30 cellular contexts compared by ENCODE assay signal in the genomic region with DNA sequence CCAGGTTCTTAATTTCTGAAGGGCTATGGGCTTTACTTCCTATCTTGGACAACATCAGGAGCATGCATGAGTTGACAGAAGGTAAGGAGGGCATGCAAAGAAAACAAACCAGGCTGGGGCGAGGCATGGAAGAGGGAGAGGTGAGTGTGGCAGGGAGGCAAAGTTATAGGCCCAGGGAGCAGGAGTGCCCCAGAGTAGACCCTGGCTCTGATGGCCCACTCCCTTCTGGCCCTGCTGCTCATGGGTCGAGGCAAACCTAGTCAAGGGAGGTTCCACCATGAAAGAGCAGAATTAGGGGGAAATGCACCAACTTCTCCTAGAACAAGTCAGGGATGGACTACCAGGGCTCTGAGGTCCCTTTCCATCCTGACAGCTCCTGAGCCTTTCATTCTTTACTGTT. TPM values are rescaled to one million over a fixed set of nuclear protein-coding genes. Genes with fewer than 3 reads are reported as not detected.
"Had no signal": no experiment of that assay in that cellular context is flagged by ENCODE, and none has a peak within 500 bp of the region (broad histone marks: within the 10 kb centered on the region; RNA-seq: fewer than 3 reads in every experiment).

No MANE protein-coding gene starts in this region.

- H3K4me3 Mint-ChIP-seq: activated CD4-positive, alpha-beta memory T cell treated with anti-CD3 and anti-CD28 coated beads for 36 hours; activated CD4-positive, alpha-beta T cell treated with anti-CD3 and anti-CD28 coated beads for 36 hours; activated CD4-positive, alpha-beta T cell treated with anti-CD3 and anti-CD28 coated beads, Interleukin-2, amount 10 ng/mL, durations not matched to agents 24 days and 14 days; activated CD8-positive, alpha-beta T cell treated with anti-CD3 and anti-CD28 coated beads, Interleukin-2, amount 10 ng/mL, durations not matched to agents 7 days and 5 days; activated naive CD8-positive, alpha-beta T cell; activated T-cell treated with anti-CD3 and anti-CD28 coated beads, Interleukin-2, amount 50 U/mL, for 4 hours; activated T-helper 17 cell treated with anti-CD3 and anti-CD28 coated beads, Interleukin-2, amount 50 U/mL, for 72 hours; brain; central memory CD8-positive, alpha-beta T cell; dendritic cell treated with granulocyte-macrophage colony-stimulating factor and Interleukin-4, amounts not matched to agents 40 ng/mL and 50 ng/mL, for 4 days; effector memory CD8-positive, alpha-beta T cell had no signal

- H3K4me3 ChIP-seq: ascending aorta, breast epithelium, cardiac muscle cell, coronary artery, dorsolateral prefrontal cortex, esophagus muscularis mucosa, gastrocnemius medialis had no signal

- H3K27ac Mint-ChIP-seq: activated CD4-positive, alpha-beta memory T cell treated with anti-CD3 and anti-CD28 coated beads for 36 hours; activated CD4-positive, alpha-beta T cell treated with anti-CD3 and anti-CD28 coated beads for 36 hours; activated CD4-positive, alpha-beta T cell treated with anti-CD3 and anti-CD28 coated beads, Interleukin-2, amount 10 ng/mL, durations not matched to agents 24 days and 14 days; activated CD8-positive, alpha-beta T cell treated with anti-CD3 and anti-CD28 coated beads, Interleukin-2, amount 10 ng/mL, durations not matched to agents 7 days and 5 days; activated naive CD8-positive, alpha-beta T cell; activated T-helper 17 cell treated with anti-CD3 and anti-CD28 coated beads, Interleukin-2, amount 50 U/mL, for 72 hours; brain; dendritic cell treated with granulocyte-macrophage colony-stimulating factor and Interleukin-4, amounts not matched to agents 40 ng/mL and 50 ng/mL, for 4 days had no signal

- DNase-seq: activated CD4-positive, alpha-beta memory T cell treated with anti-CD3 and anti-CD28 coated beads for 36 hours; activated CD4-positive, alpha-beta T cell treated with anti-CD3 and anti-CD28 coated beads for 36 hours; activated CD4-positive, alpha-beta T cell treated with anti-CD3 and anti-CD28 coated beads, Interleukin-2, amount 10 ng/mL, durations not matched to agents 24 days and 14 days; activated CD4-positive, CD25-positive, alpha-beta regulatory T cell; activated CD4-positive, CD25-positive, alpha-beta regulatory T cell treated with anti-CD3 and anti-CD28 coated beads, Interleukin-2, amount 50 U/mL, for 72 hours; activated CD8-positive, alpha-beta T cell treated with anti-CD3 and anti-CD28 coated beads, Interleukin-2, amount 10 ng/mL, durations not matched to agents 7 days and 5 days; activated effector memory CD4-positive, alpha-beta T cell treated with Interleukin-2 at 50 U/mL for 16 hours; activated gamma-delta T cell treated with Interleukin-2 at 50 U/mL for 16 hours; activated naive CD4-positive, alpha-beta T cell treated with anti-CD3 and anti-CD28 coated beads, Interleukin-2, amount 50 U/mL, for 16 hours; activated naive CD4-positive, alpha-beta T cell treated with Interleukin-2 at 50 U/mL for 16 hours; activated T-cell treated with anti-CD3 and anti-CD28 coated beads, Interleukin-2, amount 50 U/mL, for 4 hours; effector memory CD8-positive, alpha-beta T cell; erythroblast; foreskin keratinocyte; gastrocnemius medialis; glutamatergic neuron; T-helper 2 cell had no signal

- H3K9me3 Mint-ChIP-seq: activated CD4-positive, alpha-beta memory T cell treated with anti-CD3 and anti-CD28 coated beads for 36 hours; activated CD4-positive, alpha-beta T cell treated with anti-CD3 and anti-CD28 coated beads, Interleukin-2, amount 10 ng/mL, durations not matched to agents 24 days and 14 days; activated T-cell treated with anti-CD3 and anti-CD28 coated beads, Interleukin-2, amount 50 U/mL, for 4 hours; activated T-helper 17 cell treated with anti-CD3 and anti-CD28 coated beads, Interleukin-2, amount 50 U/mL, for 72 hours; brain; central memory CD8-positive, alpha-beta T cell; dendritic cell treated with granulocyte-macrophage colony-stimulating factor and Interleukin-4, amounts not matched to agents 40 ng/mL and 50 ng/mL, for 4 days; effector memory CD8-positive, alpha-beta T cell had no signal

- H3K9me3 ChIP-seq: ascending aorta, breast epithelium, esophagus muscularis mucosa, gastrocnemius medialis had no signal

- ATAC-seq: activated CD4-positive, alpha-beta T cell treated with anti-CD3 and anti-CD28 coated beads for 36 hours; activated CD8-positive, alpha-beta T cell treated with anti-CD3 and anti-CD28 coated beads, Interleukin-2, amount 10 ng/mL, durations not matched to agents 7 days and 5 days; activated T-cell treated with anti-CD3 and anti-CD28 coated beads, Interleukin-2, amount 50 U/mL, for 4 hours; activated T-helper 17 cell treated with anti-CD3 and anti-CD28 coated beads, Interleukin-2, amount 50 U/mL, for 72 hours; effector memory CD8-positive, alpha-beta T cell; foreskin keratinocyte; gastrocnemius medialis had no signal

- H3K4me1 Mint-ChIP-seq: activated CD4-positive, alpha-beta T cell treated with anti-CD3 and anti-CD28 coated beads for 36 hours; activated CD4-positive, alpha-beta T cell treated with anti-CD3 and anti-CD28 coated beads, Interleukin-2, amount 10 ng/mL, durations not matched to agents 24 days and 14 days; activated T-helper 17 cell treated with anti-CD3 and anti-CD28 coated beads, Interleukin-2, amount 50 U/mL, for 72 hours; brain; central memory CD8-positive, alpha-beta T cell had no signal

- H3K4me1 ChIP-seq: ascending aorta, breast epithelium, esophagus muscularis mucosa, foreskin keratinocyte had no signal

- H3K36me3 ChIP-seq: breast epithelium, cardiac muscle cell had no signal

- H3K27me3 ChIP-seq: ascending aorta, breast epithelium, cardiac muscle cell, esophagus muscularis mucosa, foreskin keratinocyte, gastrocnemius medialis had no signal

- H3K27ac ChIP-seq: ascending aorta, breast epithelium, cardiac muscle cell, coronary artery, dorsolateral prefrontal cortex, esophagus muscularis mucosa, foreskin keratinocyte had no signal

RNA-seq across cellular contexts. Expression of gene CHRNA10, which starts 10.2 kb away (rescaled TPM):
- total RNA-seq: ascending aorta had no signal

RNA-seq across cellular contexts. Expression of gene ART1, which starts 16.0 kb away (rescaled TPM):
- total RNA-seq: activated CD4-positive, alpha-beta memory T cell treated with anti-CD3 and anti-CD28 coated beads for 36 hours; activated CD4-positive, alpha-beta T cell treated with anti-CD3 and anti-CD28 coated beads for 36 hours; activated CD4-positive, alpha-beta T cell treated with anti-CD3 and anti-CD28 coated beads, Interleukin-2, amount 10 ng/mL, durations not matched to agents 24 days and 14 days; activated CD8-positive, alpha-beta T cell treated with anti-CD3 and anti-CD28 coated beads, Interleukin-2, amount 10 ng/mL, durations not matched to agents 7 days and 5 days; activated T-cell treated with anti-CD3 and anti-CD28 coated beads, Interleukin-2, amount 50 U/mL, for 4 hours; activated T-helper 17 cell treated with anti-CD3 and anti-CD28 coated beads, Interleukin-2, amount 50 U/mL, for 72 hours; breast epithelium; cerebellum; esophagus muscularis mucosa; foreskin keratinocyte; T-helper 1 cell treated with Interleukin-12 subunit alpha and Interleukin-12 subunit beta and Interleukin-4 antibody, amounts not matched to agents 30 ng/mL and 1 ng/mL, for 36 hours had no signal

RNA-seq across cellular contexts. Expression of gene ART5, which starts 19.2 kb away (rescaled TPM):
- total RNA-seq: activated CD4-positive, alpha-beta memory T cell treated with anti-CD3 and anti-CD28 coated beads for 36 hours; activated CD4-positive, alpha-beta T cell treated with anti-CD3 and anti-CD28 coated beads, Interleukin-2, amount 10 ng/mL, durations not matched to agents 24 days and 14 days; activated CD8-positive, alpha-beta T cell treated with anti-CD3 and anti-CD28 coated beads, Interleukin-2, amount 10 ng/mL, durations not matched to agents 7 days and 5 days; activated T-cell treated with anti-CD3 and anti-CD28 coated beads, Interleukin-2, amount 50 U/mL, for 4 hours; activated T-helper 17 cell treated with anti-CD3 and anti-CD28 coated beads, Interleukin-2, amount 50 U/mL, for 72 hours; ascending aorta; cerebellum; T-helper 1 cell treated with Interleukin-12 subunit alpha and Interleukin-12 subunit beta and Interleukin-4 antibody, amounts not matched to agents 30 ng/mL and 1 ng/mL, for 36 hours had no signal
